8 cellular contexts compared by ENCODE assay signal in genomic region chr19:49812997-49813861, GRCh38. TPM values are rescaled to one million over a fixed set of nuclear protein-coding genes. Genes with fewer than 3 reads are reported as not detected.
DNase-seq lines count a peak whose midpoint lies in the region; ATAC-seq and TF ChIP-seq lines count a peak whose summit lies in the region.

Gene FUZ, minus strand, starts transcription at chr19:49813292. Its CDS starts 186 bp downstream, at chr19:49813106.

- no peaks in the 10 kb centered on the region for H3K9me3 ChIP-seq in Caco-2

- TF ChIP-seq CTCF in Caco-2 (IDR thresholded peaks at IDR 0.05; ENCODE audit: insufficient read depth in 1 of 2, low read depth in 1 of 2, low read length in 1 of 2, severe bottlenecking in 1 of 2, unreplicated experiment in 1 of 2), result no peak
- TF ChIP-seq CTCF in fibroblast of pulmonary artery (IDR thresholded peaks at IDR 0.05; ENCODE audit: low read length, missing control alignments), result peak; percentile 25
- no peak for TF ChIP-seq CTCF in natural killer cell (IDR thresholded peaks at IDR 0.05)

- DNase-seq in Caco-2 (peak; percentile 85 to 89), LoVo (ENCODE audit: low spot score) (peak; percentile 97), fibroblast of pulmonary artery (ENCODE audit: low read depth) (peak; percentile 100), natural killer cell (peak; percentile 88)
- DNase-seq in activated effector memory CD4-positive, alpha-beta T cell treated with Interleukin-2 at 50 U/mL for 16 hours, result peak; percentile 86
- peak; percentile 79 to 94 (median 90) for DNase-seq in stimulated activated naive CD4-positive, alpha-beta T cell (lab: John Stamatoyannopoulos, UW)

- H3K4me3 Mint-ChIP-seq in Caco-2 (ENCODE audit: unreplicated experiment) (peak within 1 kb of the TSS; percentile 44), natural killer cell (peak within 1 kb of the TSS; percentile 93)

- H3K4me3 ChIP-seq in Caco-2 (ENCODE audit: low read depth, low read length), result no peak within 1 kb of the TSS
- H3K4me3 ChIP-seq in fibroblast of pulmonary artery (replicated peaks; ENCODE audit: low read depth, low read length), result peak within 1 kb of the TSS; percentile 77

- BruUV-seq in Caco-2 (replicated peaks; lab: Mats Ljungman, UMichigan), result no TSS peak

- TF ChIP-seq POLR2A in Raji (IDR thresholded peaks at IDR 0.05; ENCODE audit: insufficient read depth, low read depth, low read length), result peak; percentile 71

- H3K9me3 Mint-ChIP-seq in Caco-2 (ENCODE audit: unreplicated experiment) (no peaks in the 10 kb centered on the region), natural killer cell (no peaks in the 10 kb centered on the region)

- intact Hi-C loops in Caco-2 (cut with micrococcal nuclease; ENCODE audit: unreplicated experiment), result no loop called here
- intact Hi-C loops in natural killer cell (cut with micrococcal nuclease), result loop anchor here (1.0 to 2.0 kb wide), 3 partner anchors 46 to 77 kb away; partner anchors contain the start of genes AKT1S1, AP2A1 and TBC1D17

- peaks cover 36% of the 10 kb centered on the region for H3K36me3 Mint-ChIP-seq in Caco-2 (ENCODE audit: insufficient read depth, unreplicated experiment)
- H3K36me3 Mint-ChIP-seq in natural killer cell, result no peaks in the 10 kb centered on the region

- POLR2A ChIA-PET in Caco-2 (lab: Charles Lee), result interaction anchor here (0.6 to 1.0 kb wide), 2 partner anchors 48 kb away, joined by 3 to 5 read pairs; no protein-coding TSS in a partner anchor

- H3K27ac Mint-ChIP-seq in Caco-2 (ENCODE audit: unreplicated experiment), result no peak within 1 kb of the TSS
- peak within 1 kb of the TSS; percentile 95 to 97 for H3K27ac Mint-ChIP-seq in natural killer cell

- peaks cover 5% of the 10 kb centered on the region; the same call in 1 of the 2 replicates for H3K4me1 ChIP-seq in Caco-2

- H3K27me3 Mint-ChIP-seq in Caco-2 (ENCODE audit: insufficient read depth, unreplicated experiment) (no peaks in the 10 kb centered on the region), natural killer cell (ENCODE audit: low read depth in 2 of 2) (no peaks in the 10 kb centered on the region)

- no peaks in the 10 kb centered on the region for H3K4me1 Mint-ChIP-seq in Caco-2 (ENCODE audit: low read depth, unreplicated experiment)
- peaks cover 23 to 50% of the 10 kb centered on the region in 2 donors for H3K4me1 Mint-ChIP-seq in natural killer cell

- no peaks in the 10 kb centered on the region for H3K27me3 ChIP-seq in Caco-2 (replicated peaks; ENCODE audit: control insufficient read depth, insufficient read depth, low read length)

- ATAC-seq in GM21529 (IDR thresholded peaks at IDR 0.05; ENCODE audit: unreplicated experiment), result peak; percentile 51
- peak; percentile 57 to 85 (median 71) for ATAC-seq in natural killer cell

- no peaks in the 10 kb centered on the region for H3K36me3 ChIP-seq in Caco-2 (ENCODE audit: control insufficient read depth, insufficient read depth, low read length)

- CTCF ChIA-PET in Caco-2 (lab: Charles Lee), result no interaction called here

RNA-seq across cellular contexts. Expression of gene FUZ, which starts in this region (rescaled TPM):
- 0.75 and 0.93 TPM in 2 replicates for total RNA-seq in Caco-2 (2022)
- 10 to 100 TPM; 17.7 to 33.1 (median 20.6) TPM for total RNA-seq in natural killer cell

Comparison
In these comparisons a context has a peak if more than half of its experiments do, and no peak if none do; other contexts are left out.
1. Peak in DNase-seq in Caco-2; RNA of the gene not detected or under 1 TPM.